In genomic region chr1:37907416-37908125, GRCh38 we compare ENCODE assay signal across 6 cellular contexts. TPM values are rescaled to one million over a fixed set of nuclear protein-coding genes. Genes with fewer than 3 reads are reported as not detected.
A peak's percentile ranks its signal among the peaks of the same experiment; 100 is the strongest.
DNase-seq lines count a peak whose midpoint lies in the region; ATAC-seq, FAIRE-seq and TF ChIP-seq lines count a peak whose summit lies in the region.
"Not testable (repeated sequence)": the region's sequence is repeated elsewhere in the genome, so short reads cannot be mapped to it uniquely, and the experiment has no call there.

No MANE protein-coding gene starts in this region.

- H3K9me3 Mint-ChIP-seq in activated naive CD4-positive, alpha-beta T cell treated with anti-CD3 and anti-CD28 coated beads, Interleukin-2, amount 50 U/mL, for 24 hours = not testable (repeated sequence)

- peak overlapping the region; percentile 15 for H3K27ac Mint-ChIP-seq in activated naive CD4-positive, alpha-beta T cell treated with anti-CD3 and anti-CD28 coated beads, Interleukin-2, amount 50 U/mL, for 24 hours

- H3K4me1 ChIP-seq in skeletal muscle tissue (ENCODE audit: control insufficient read depth in 3 of 3, insufficient read depth in 3 of 3, low read length in 3 of 3) = peaks cover 0 to 15% (median 2%) of the 10 kb centered on the region in 3 donors
- peaks cover 10 to 35% of the 10 kb centered on the region in 2 donors for H3K4me1 ChIP-seq in thoracic aorta (ENCODE audit: control insufficient read depth in 1 of 2, low read depth in 2 of 2)

- not testable (repeated sequence) for H3K9me3 ChIP-seq in skeletal muscle tissue (ENCODE audit: control insufficient read depth in 3 of 3, low read length in 3 of 3); thoracic aorta

- not testable (repeated sequence) for H3K27me3 Mint-ChIP-seq in activated naive CD4-positive, alpha-beta T cell treated with anti-CD3 and anti-CD28 coated beads, Interleukin-2, amount 50 U/mL, for 24 hours

- not testable (repeated sequence) for H3K9ac ChIP-seq in skeletal muscle tissue (ENCODE audit: low read depth in 1 of 3, low read length in 3 of 3)

- not testable (repeated sequence) for ATAC-seq in thoracic aorta (ENCODE audit: insufficient number of reproducible peaks, low FRiP score, low read depth)

- DNase-seq in astrocyte of the hippocampus (ENCODE audit: low read depth, low spot score) = peak; percentile 34
- DNase-seq in bronchial epithelial cell (ENCODE audit: low read depth) = peak; percentile 36
- DNase-seq in epithelial cell of prostate (ENCODE audit: low read depth, low spot score); thoracic aorta (ENCODE audit: low spot score): not testable (repeated sequence)

- H3K27me3 ChIP-seq in bronchial epithelial cell (ENCODE audit: control insufficient read depth, insufficient read depth, low read length); skeletal muscle tissue (ENCODE audit: control insufficient read depth in 3 of 3, insufficient read depth in 3 of 3, low read length in 3 of 3); thoracic aorta (replicated peaks; ENCODE audit: insufficient read depth): not testable (repeated sequence)

- H3K4me3 ChIP-seq in bronchial epithelial cell (ENCODE audit: low read depth, low read length); skeletal muscle tissue (ENCODE audit: low read length in 3 of 3); thoracic aorta: not testable (repeated sequence)

- not testable (repeated sequence) for H3K36me3 ChIP-seq in bronchial epithelial cell (ENCODE audit: control insufficient read depth, insufficient read depth, low read length); skeletal muscle tissue (ENCODE audit: control insufficient read depth in 3 of 3, insufficient read depth in 3 of 3, low read length in 3 of 3); thoracic aorta

- not testable (repeated sequence) for TF ChIP-seq CTCF in bronchial epithelial cell (IDR thresholded peaks at IDR 0.05; ENCODE audit: insufficient read depth, low read length, severe bottlenecking); thoracic aorta (IDR thresholded peaks at IDR 0.05)

- H3K4me3 Mint-ChIP-seq in activated naive CD4-positive, alpha-beta T cell treated with anti-CD3 and anti-CD28 coated beads, Interleukin-2, amount 50 U/mL, for 24 hours = not testable (repeated sequence)

- not testable (repeated sequence) for H3K4me1 Mint-ChIP-seq in activated naive CD4-positive, alpha-beta T cell treated with anti-CD3 and anti-CD28 coated beads, Interleukin-2, amount 50 U/mL, for 24 hours

- FAIRE-seq in bronchial epithelial cell (lab: Jason Lieb, UNC) = not testable (repeated sequence)

- peaks cover 29% of the 10 kb centered on the region for H3K36me3 Mint-ChIP-seq in activated naive CD4-positive, alpha-beta T cell treated with anti-CD3 and anti-CD28 coated beads, Interleukin-2, amount 50 U/mL, for 24 hours

- H3K27ac ChIP-seq in epithelial cell of prostate (peak overlapping the region; percentile 36), skeletal muscle tissue (ENCODE audit: low read depth, low read length) (peak overlapping the region; percentile 56), thoracic aorta (peak overlapping the region; percentile 10 to 67)

RNA-seq across cellular contexts. Expression of gene INPP5B, which starts 39.3 kb away (rescaled TPM):
- total RNA-seq in bronchial epithelial cell (5.6 and 8.4 TPM in 2 replicates), skeletal muscle tissue (9.4 TPM), thoracic aorta (10 to 100 TPM; 44.2 to 44.5 TPM)

RNA-seq across cellular contexts. Expression of gene MTF1, which starts 48.2 kb away (rescaled TPM):
- total RNA-seq in bronchial epithelial cell (3.7 and 5.6 TPM in 2 replicates), skeletal muscle tissue (2.1 TPM), thoracic aorta (1 to 10 TPM; 4.5 to 9.3 TPM)
